ENCODE assay signal across 18 cellular contexts in the genomic region with DNA sequence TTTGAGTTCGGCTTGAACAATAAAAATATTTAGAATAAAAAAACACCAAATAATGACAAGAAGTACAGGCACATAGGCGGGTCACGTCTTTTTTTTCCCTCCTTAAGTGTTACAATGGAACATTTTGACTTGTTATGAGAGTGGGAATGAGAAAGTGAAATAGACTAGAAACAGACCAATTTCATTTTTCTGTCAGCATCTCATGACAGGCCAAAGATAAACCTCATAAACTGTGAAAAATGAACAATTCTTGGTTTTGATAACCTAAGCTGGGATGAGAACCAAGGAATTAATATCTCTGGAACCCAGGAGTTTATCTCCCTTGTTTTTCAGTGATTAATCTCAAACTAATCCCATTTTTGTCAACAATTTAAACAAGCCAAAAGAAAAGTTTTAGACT.
DNase-seq lines count a peak whose midpoint lies in the region; ATAC-seq and TF ChIP-seq lines count a peak whose summit lies in the region.
"Had no signal": no experiment of that assay in that cellular context is flagged by ENCODE, and none has a peak within 500 bp of the region (broad histone marks: within the 10 kb centered on the region; RNA-seq: fewer than 3 reads in every experiment).

No MANE protein-coding gene starts in this region.

- H3K4me3 ChIP-seq in fibroblast of the aortic adventitia (ENCODE audit: low read depth, low read length), result no peak overlapping the region
- H3K4me3 ChIP-seq: GM23338 had no signal

- H3K27me3 Mint-ChIP-seq in chondrocyte (ENCODE audit: low read depth) (no peaks in the 10 kb centered on the region), mesothelial cell of epicardium (ENCODE audit: low read depth) (no peaks in the 10 kb centered on the region)
- H3K27me3 Mint-ChIP-seq in activated CD8-positive, alpha-beta memory T cell treated with anti-CD3 and anti-CD28 coated beads, Interleukin-2, amount 10 ng/mL, durations not matched to agents 7 days and 5 days, result peaks cover 9% of the 10 kb centered on the region

- intact Hi-C loops in left cardiac atrium (cut with DNase I), result loop anchor here in 1 of 2 donors (10.0 kb wide), 1 partner anchor 583 kb away; a partner anchor contains a TSS
- intact Hi-C loops in cardiac septum (cut with DNase I), result no loop called here

- H3K36me3 Mint-ChIP-seq in chondrocyte (ENCODE audit: low read depth) (no peaks in the 10 kb centered on the region), mesothelial cell of epicardium (no peaks in the 10 kb centered on the region)
- H3K36me3 Mint-ChIP-seq in activated CD8-positive, alpha-beta memory T cell treated with anti-CD3 and anti-CD28 coated beads, Interleukin-2, amount 10 ng/mL, durations not matched to agents 7 days and 5 days, result no peaks in the 10 kb centered on the region
- H3K36me3 Mint-ChIP-seq: CD4-positive, alpha-beta memory T cell had no signal

- H3K9me3 Mint-ChIP-seq in chondrocyte (ENCODE audit: low read depth) (no peaks in the 10 kb centered on the region), mesothelial cell of epicardium (no peaks in the 10 kb centered on the region)
- H3K9me3 Mint-ChIP-seq in activated CD8-positive, alpha-beta memory T cell treated with anti-CD3 and anti-CD28 coated beads, Interleukin-2, amount 10 ng/mL, durations not matched to agents 7 days and 5 days (ENCODE audit: low read depth), result no peaks in the 10 kb centered on the region
- H3K9me3 Mint-ChIP-seq: GM23338, H9 had no signal

- H3K4me3 Mint-ChIP-seq in chondrocyte (ENCODE audit: unreplicated experiment) (no peak overlapping the region), mesothelial cell of epicardium (no peak overlapping the region)
- H3K4me3 Mint-ChIP-seq in activated CD8-positive, alpha-beta memory T cell treated with anti-CD3 and anti-CD28 coated beads, Interleukin-2, amount 10 ng/mL, durations not matched to agents 7 days and 5 days, result no peak overlapping the region
- H3K4me3 Mint-ChIP-seq: CD4-positive, alpha-beta memory T cell; GM23338; H9 had no signal

- CTCF ChIA-PET in activated CD8-positive, alpha-beta memory T cell treated with anti-CD3 and anti-CD28 coated beads, Interleukin-2, amount 10 ng/mL, durations not matched to agents 7 days and 5 days (lab: Charles Lee), result no interaction called here

- H3K4me1 Mint-ChIP-seq in chondrocyte (ENCODE audit: low read depth) (peaks cover 35% of the 10 kb centered on the region), mesothelial cell of epicardium (peaks cover 53% of the 10 kb centered on the region)
- H3K4me1 Mint-ChIP-seq in activated CD8-positive, alpha-beta memory T cell treated with anti-CD3 and anti-CD28 coated beads, Interleukin-2, amount 10 ng/mL, durations not matched to agents 7 days and 5 days, result no peaks in the 10 kb centered on the region

- TF ChIP-seq CTCF in chondrocyte (IDR thresholded peaks at IDR 0.05) (no peak), fibroblast of the aortic adventitia (IDR thresholded peaks at IDR 0.05; ENCODE audit: insufficient read depth, low read length) (no peak), mesothelial cell of epicardium (IDR thresholded peaks at IDR 0.05; ENCODE audit: unreplicated experiment) (no peak)

- ATAC-seq in left cardiac atrium (peak; percentile 4 to 75), HG03045 (IDR thresholded peaks at IDR 0.05; ENCODE audit: unreplicated experiment) (no peak)
- no peak for ATAC-seq in activated CD8-positive, alpha-beta memory T cell treated with anti-CD3 and anti-CD28 coated beads, Interleukin-2, amount 10 ng/mL, durations not matched to agents 7 days and 5 days
- ATAC-seq: GM23338, HCT116 had no signal

- DNase-seq in left cardiac atrium (no peak), cardiac septum (ENCODE audit: low spot score) (no peak), chondrocyte (ENCODE audit: low spot score) (no peak), fibroblast of the aortic adventitia (ENCODE audit: low read depth) (peak; percentile 25), mesothelial cell of epicardium (ENCODE audit: low spot score in 2 of 2, unreplicated experiment in 2 of 2) (no peak), cerebellum (ENCODE audit: low spot score) (no peak)
- DNase-seq in activated CD8-positive, alpha-beta memory T cell treated with anti-CD3 and anti-CD28 coated beads, Interleukin-2, amount 10 ng/mL, durations not matched to agents 7 days and 5 days, result no peak
- DNase-seq: C1 segment of cervical spinal cord; Calu3; CD4-positive, alpha-beta memory T cell; COR-L47; DMS53; DMS79 treated with DMSO at 0.1 percent for 48 hours; GF-D8; H9 had no signal

- peak overlapping the region; percentile 17 for H3K27ac Mint-ChIP-seq in chondrocyte (ENCODE audit: unreplicated experiment)
- peak overlapping the region; percentile 8 for H3K27ac Mint-ChIP-seq in mesothelial cell of epicardium
- no peak overlapping the region for H3K27ac Mint-ChIP-seq in activated CD8-positive, alpha-beta memory T cell treated with anti-CD3 and anti-CD28 coated beads, Interleukin-2, amount 10 ng/mL, durations not matched to agents 7 days and 5 days
- H3K27ac Mint-ChIP-seq: CD4-positive, alpha-beta memory T cell; GM23338 had no signal

Comparison
In these comparisons a context has a peak if more than half of its experiments do, and no peak if none do; other contexts are left out.
1. ATAC-seq: peak in left cardiac atrium (2 of 2); none in HG03045 (single experiment) and activated CD8-positive, alpha-beta memory T cell treated with anti-CD3 and anti-CD28 coated beads, Interleukin-2, amount 10 ng/mL, durations not matched to agents 7 days and 5 days (single experiment).